In genomic region chr6:118372413-118372812, GRCh38 we compare ENCODE assay signal across 10 cellular contexts.
DNase-seq lines count a peak whose midpoint lies in the region; ATAC-seq and TF ChIP-seq lines count a peak whose summit lies in the region.
"Had no signal": no experiment of that assay in that cellular context is flagged by ENCODE, and none has a peak within 500 bp of the region (broad histone marks: within the 10 kb centered on the region; RNA-seq: fewer than 3 reads in every experiment).

No MANE protein-coding gene starts in this region.

- intact Hi-C loops in psoas muscle (cut with DNase I) = loop anchor here (5.0 kb wide), 2 partner anchors 35 to 75 kb away; no protein-coding TSS in a partner anchor

- H3K9me3 ChIP-seq in fibroblast of lung (ENCODE audit: control insufficient read depth, insufficient read depth, low read depth, low read length) (no peaks in the 10 kb centered on the region), psoas muscle (peaks cover 11% of the 10 kb centered on the region)

- no peaks in the 10 kb centered on the region for H3K27me3 ChIP-seq in fibroblast of lung (ENCODE audit: control insufficient read depth, insufficient read depth, low read length)
- no peaks in the 10 kb centered on the region for H3K27me3 ChIP-seq in psoas muscle (ENCODE audit: insufficient read depth in 3 of 3, low read length in 2 of 3)
- no peaks in the 10 kb centered on the region for H3K27me3 ChIP-seq in foreskin keratinocyte

- TF ChIP-seq CTCF in fibroblast of lung (conservative IDR thresholded peaks at IDR 0.05 in 1 of 2, IDR thresholded peaks at IDR 0.05 in 1 of 2; ENCODE audit: low read depth in 1 of 2, low read length in 2 of 2) (no peak), psoas muscle (IDR thresholded peaks at IDR 0.05) (no peak), foreskin keratinocyte (conservative IDR thresholded peaks at IDR 0.05) (no peak)

- no peak overlapping the region for H3K4me2 ChIP-seq in fibroblast of lung (ENCODE audit: extremely low read depth, insufficient read depth, low read length)

- H3K79me2 ChIP-seq in fibroblast of lung (ENCODE audit: control insufficient read depth, insufficient read depth, low read length) = no peaks in the 10 kb centered on the region

- no peaks in the 10 kb centered on the region for H4K20me1 ChIP-seq in fibroblast of lung (ENCODE audit: control insufficient read depth, extremely low read depth, insufficient read depth, low read length)

- no peak overlapping the region for H2AFZ ChIP-seq in fibroblast of lung (ENCODE audit: low read length)

- peak; percentile 96 to 99 (median 98) for ATAC-seq in psoas muscle
- no peak for ATAC-seq in foreskin keratinocyte

- H3K27ac ChIP-seq in fibroblast of lung (ENCODE audit: insufficient read depth, low read length) (no peak overlapping the region), psoas muscle (peak overlapping the region; percentile 89), foreskin keratinocyte (no peak overlapping the region)

- H3K4me3 ChIP-seq in fibroblast of lung (replicated peaks in 1 of 4; ENCODE audit: control extremely low read depth in 1 of 4, insufficient read depth in 1 of 4, low read depth in 3 of 4, low read length in 4 of 4) (no peak overlapping the region), psoas muscle (no peak overlapping the region)

- H3K36me3 ChIP-seq in fibroblast of lung (ENCODE audit: control insufficient read depth, insufficient read depth, low read length) = no peaks in the 10 kb centered on the region
- H3K36me3 ChIP-seq in psoas muscle (ENCODE audit: insufficient read depth in 1 of 2, low read depth in 1 of 2) = no peaks in the 10 kb centered on the region

- H3K9ac ChIP-seq in fibroblast of lung (ENCODE audit: insufficient read depth, low read length) = no peak overlapping the region

- peak; percentile 33 for DNase-seq in ELR (ENCODE audit: low read depth)
- peak; percentile 25 for DNase-seq in NCI-H2196 treated with DMSO at 0.1 percent for 48 hours (lab: John Stamatoyannopoulos, UW; ENCODE audit: unreplicated experiment)
- DNase-seq in fibroblast of lung (ENCODE audit: low read depth in 2 of 2) = peak; percentile 63 to 67
- peak; percentile 19 to 77 for DNase-seq in psoas muscle
- no peak for DNase-seq in SW 1271 (lab: John Stamatoyannopoulos, UW)
- no peak for DNase-seq in foreskin keratinocyte
- no peak for DNase-seq in AML-193 (lab: John Stamatoyannopoulos, UW)
- DNase-seq: activated CD8-positive, alpha-beta memory T cell treated with anti-CD3 and anti-CD28 coated beads, Interleukin-2, amount 50 U/mL, for 48 hours; NCI-H226; retina had no signal

- no peaks in the 10 kb centered on the region for H3K4me1 ChIP-seq in fibroblast of lung (ENCODE audit: control insufficient read depth, extremely low read depth, insufficient read depth, low read length)
- H3K4me1 ChIP-seq in psoas muscle = peaks cover 26% of the 10 kb centered on the region
- H3K4me1 ChIP-seq in foreskin keratinocyte = no peaks in the 10 kb centered on the region

Comparison
In these comparisons a context has a peak if more than half of its experiments do, and no peak if none do; other contexts are left out.
1. DNase-seq: peak in ELR (single experiment), NCI-H2196 treated with DMSO at 0.1 percent for 48 hours (single experiment), fibroblast of lung (2 of 2) and psoas muscle (2 of 2); none in SW 1271 (0 of 2), foreskin keratinocyte (0 of 2) and AML-193 (0 of 2).